Comparison of ENCODE assay signal across 1 cellular context in the genomic region with DNA sequence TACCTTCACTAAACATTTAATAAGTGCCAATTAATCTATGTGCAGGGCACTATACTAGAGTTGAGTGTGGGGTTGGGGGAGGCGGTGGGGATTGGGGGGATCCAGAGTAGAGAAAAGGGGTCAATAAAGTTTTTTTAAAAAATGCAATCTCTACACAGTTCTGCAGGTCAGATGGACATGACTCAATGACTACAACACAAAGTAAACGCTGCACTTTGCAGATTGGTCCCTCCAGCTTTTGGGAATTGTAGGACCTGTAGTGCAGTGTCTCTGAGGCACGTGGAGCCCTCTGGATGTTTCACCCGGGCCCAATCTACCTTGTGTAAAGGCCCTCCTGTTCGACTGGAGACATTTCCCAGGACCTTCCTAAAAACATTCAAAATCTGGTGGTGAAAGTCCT.
TF ChIP-seq lines count a peak whose summit lies in the region.

No MANE protein-coding gene starts in this region.

TF ChIP-seq in WTC11, 78 proteins besides CTCF, POLR2A, EP300 and RAD21 (continued from another document):
- TF ChIP-seq, protein P1, sequence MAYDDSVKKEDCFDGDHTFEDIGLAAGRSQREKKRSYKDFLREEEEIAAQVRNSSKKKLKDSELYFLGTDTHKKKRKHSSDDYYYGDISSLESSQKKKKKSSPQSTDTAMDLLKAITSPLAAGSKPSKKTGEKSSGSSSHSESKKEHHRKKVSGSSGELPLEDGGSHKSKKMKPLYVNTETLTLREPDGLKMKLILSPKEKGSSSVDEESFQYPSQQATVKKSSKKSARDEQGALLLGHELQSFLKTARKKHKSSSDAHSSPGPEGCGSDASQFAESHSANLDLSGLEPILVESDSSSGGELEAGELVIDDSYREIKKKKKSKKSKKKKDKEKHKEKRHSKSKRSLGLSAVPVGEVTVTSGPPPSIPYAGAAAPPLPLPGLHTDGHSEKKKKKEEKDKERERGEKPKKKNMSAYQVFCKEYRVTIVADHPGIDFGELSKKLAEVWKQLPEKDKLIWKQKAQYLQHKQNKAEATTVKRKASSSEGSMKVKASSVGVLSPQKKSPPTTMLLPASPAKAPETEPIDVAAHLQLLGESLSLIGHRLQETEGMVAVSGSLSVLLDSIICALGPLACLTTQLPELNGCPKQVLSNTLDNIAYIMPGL (CRISPR knock-in tag; IDR thresholded peaks at IDR 0.05): no peak
- TF ChIP-seq, protein P2, sequence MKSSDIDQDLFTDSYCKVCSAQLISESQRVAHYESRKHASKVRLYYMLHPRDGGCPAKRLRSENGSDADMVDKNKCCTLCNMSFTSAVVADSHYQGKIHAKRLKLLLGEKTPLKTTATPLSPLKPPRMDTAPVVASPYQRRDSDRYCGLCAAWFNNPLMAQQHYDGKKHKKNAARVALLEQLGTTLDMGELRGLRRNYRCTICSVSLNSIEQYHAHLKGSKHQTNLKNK (CRISPR knock-in tag; IDR thresholded peaks at IDR 0.05): no peak
- no peak for TF ChIP-seq NR1H2 (CRISPR knock-in tag; IDR thresholded peaks at IDR 0.05)
- TF ChIP-seq, protein P3, sequence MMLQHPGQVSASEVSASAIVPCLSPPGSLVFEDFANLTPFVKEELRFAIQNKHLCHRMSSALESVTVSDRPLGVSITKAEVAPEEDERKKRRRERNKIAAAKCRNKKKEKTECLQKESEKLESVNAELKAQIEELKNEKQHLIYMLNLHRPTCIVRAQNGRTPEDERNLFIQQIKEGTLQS (CRISPR knock-in tag; conservative IDR thresholded peaks at IDR 0.05): no peak
TF ChIP-seq in WTC11: peak in this region for 0.
